20 cellular contexts compared by ENCODE assay signal in the genomic region with DNA sequence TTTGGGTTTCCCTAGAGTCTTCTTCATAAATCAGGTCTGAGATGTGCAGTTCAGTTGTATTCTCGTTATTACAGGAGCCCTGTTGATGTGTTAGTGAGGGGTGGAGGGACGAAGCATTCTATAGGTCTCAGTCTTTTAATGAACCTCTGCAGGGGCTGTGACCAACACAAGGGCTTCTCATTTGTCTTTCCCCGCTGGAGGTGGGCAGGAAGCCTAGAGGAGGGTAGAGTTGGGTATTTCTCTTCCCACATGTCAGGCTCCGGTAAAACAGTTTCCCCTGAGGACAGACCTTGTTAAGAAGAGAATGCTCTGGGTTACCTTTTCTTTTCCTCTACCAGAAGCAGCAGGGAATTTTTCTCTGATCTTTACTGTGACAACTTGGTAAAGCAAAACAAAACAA. TPM values are rescaled to one million over a fixed set of nuclear protein-coding genes. Genes with fewer than 3 reads are reported as not detected.
DNase-seq lines count a peak whose midpoint lies in the region; ATAC-seq and TF ChIP-seq lines count a peak whose summit lies in the region.
"Had no signal": no experiment of that assay in that cellular context is flagged by ENCODE, and none has a peak within 500 bp of the region (broad histone marks: within the 10 kb centered on the region; RNA-seq: fewer than 3 reads in every experiment).

No MANE protein-coding gene starts in this region.

- no peaks in the 10 kb centered on the region for H3K27me3 ChIP-seq in GM23338 (ENCODE audit: insufficient read depth)
- no peaks in the 10 kb centered on the region for H3K27me3 ChIP-seq in SJSA1 (replicated peaks)
- H3K27me3 ChIP-seq in iPS-20b (ENCODE audit: insufficient read depth, low read length): no peaks in the 10 kb centered on the region
- H3K27me3 ChIP-seq in neural progenitor cell: no peaks in the 10 kb centered on the region
- H3K27me3 ChIP-seq in sigmoid colon: no peaks in the 10 kb centered on the region

- peaks cover 5% of the 10 kb centered on the region for H3K27me3 Mint-ChIP-seq in GM23338 (ENCODE audit: insufficient read depth, low read depth, poor library complexity)
- H3K27me3 Mint-ChIP-seq in neural progenitor cell (ENCODE audit: insufficient read depth, low read depth): no peaks in the 10 kb centered on the region
- H3K27me3 Mint-ChIP-seq: IgD-negative memory B cell had no signal

- H3K4me1 ChIP-seq in GM23338 (ENCODE audit: insufficient read depth) (peaks cover 5% of the 10 kb centered on the region; the same call in 1 of the 2 replicates), SJSA1 (replicated peaks) (peaks cover 47% of the 10 kb centered on the region), iPS-20b (ENCODE audit: insufficient read depth, low read length) (peaks cover 9% of the 10 kb centered on the region; the same call in 1 of the 2 replicates), neural progenitor cell (peaks cover 31% of the 10 kb centered on the region), sigmoid colon (no peaks in the 10 kb centered on the region)

- H3K27ac ChIP-seq in GM23338 (ENCODE audit: low read depth) (peak overlapping the region; percentile 46; the same call in 1 of the 2 replicates), SJSA1 (peak overlapping the region; percentile 64), iPS-20b (ENCODE audit: low read length) (no peak overlapping the region), neural progenitor cell (peak overlapping the region; percentile 90), sigmoid colon (no peak overlapping the region)
- H3K27ac ChIP-seq: C4-2B, HL-60 had no signal

- H2AFZ ChIP-seq in GM23338 (no peak overlapping the region), neural progenitor cell (replicated peaks) (peak overlapping the region; percentile 76)

- DNase-seq in GM23338 (ENCODE audit: low spot score): peak; percentile 27
- peak in 1 of 2 experiments; percentile 45 for DNase-seq in SJSA1 (ENCODE audit: low read depth in 1 of 2, low spot score in 2 of 2)
- peak; percentile 34 for DNase-seq in neural progenitor cell (ENCODE audit: low spot score)
- DNase-seq in cerebellar cortex (ENCODE audit: low spot score): no peak
- DNase-seq in sigmoid colon: no peak
- DNase-seq in stimulated activated naive CD8-positive, alpha-beta T cell treated with anti-CD3 and anti-CD28 coated beads, Interleukin-15, Interleukin-2, amounts not matched to agents 100 U/mL and 50 U/mL, for 24 hours: no peak
- DNase-seq in GDM1 (lab: John Stamatoyannopoulos, UW): no peak
- DNase-seq: GF-D8, NCI-H1105, NCI-H146, NCI-H2029, NCI-H226, NCI-H526, OCI-M1, Right ventricle myocardium superior had no signal

- no peak for TF ChIP-seq CTCF in GM23338 (conservative IDR thresholded peaks at IDR 0.05; ENCODE audit: low read depth in 2 of 2)
- TF ChIP-seq CTCF in neural progenitor cell (IDR thresholded peaks at IDR 0.05): no peak
- TF ChIP-seq CTCF in sigmoid colon (IDR thresholded peaks at IDR 0.05): no peak

- intact Hi-C loops in sigmoid colon (cut with DNase I): no loop called here

- H3K36me3 Mint-ChIP-seq in GM23338 (ENCODE audit: low read depth) (peaks cover 4% of the 10 kb centered on the region; the same call in 2 of the 3 replicates), neural progenitor cell (no peaks in the 10 kb centered on the region)

- H3K4me1 Mint-ChIP-seq in GM23338 (peaks cover 17% of the 10 kb centered on the region; the same call in 2 of the 3 replicates), neural progenitor cell (peaks cover 19% of the 10 kb centered on the region)
- H3K4me1 Mint-ChIP-seq: IgD-negative memory B cell had no signal

- H3K36me3 ChIP-seq in GM23338 (ENCODE audit: insufficient read depth): no peaks in the 10 kb centered on the region
- no peaks in the 10 kb centered on the region for H3K36me3 ChIP-seq in SJSA1
- H3K36me3 ChIP-seq in iPS-20b (ENCODE audit: insufficient read depth, low read depth, low read length): no peaks in the 10 kb centered on the region
- H3K36me3 ChIP-seq in neural progenitor cell: no peaks in the 10 kb centered on the region
- H3K36me3 ChIP-seq in sigmoid colon: peaks cover 0 to 6% (median 0%) of the 10 kb centered on the region in 4 donors

- 93 to 97% methylated on average over 4 of the region's 4 CpGs for WGBS in sigmoid colon, 2 donors

- no peaks in the 10 kb centered on the region for H3K9me2 ChIP-seq in GM23338 (ENCODE audit: insufficient read depth)

- peak overlapping the region; percentile 24; the same call in 1 of the 2 replicates for H3K9ac ChIP-seq in iPS-20b (ENCODE audit: low read depth, low read length)
- no peak overlapping the region for H3K9ac ChIP-seq in neural progenitor cell

- H3K4me2 ChIP-seq in GM23338 (no peak overlapping the region), neural progenitor cell (peak overlapping the region; percentile 61)

- H3K4me3 ChIP-seq in GM23338 (no peak overlapping the region), SJSA1 (no peak overlapping the region), iPS-20b (ENCODE audit: low read length) (no peak overlapping the region), neural progenitor cell (no peak overlapping the region), sigmoid colon (no peak overlapping the region)

- no peak for TF ChIP-seq EP300 in sigmoid colon (IDR thresholded peaks at IDR 0.05)

- H3K9me3 ChIP-seq in SJSA1 (replicated peaks) (no peaks in the 10 kb centered on the region), iPS-20b (ENCODE audit: insufficient read depth, low read depth, low read length) (peaks cover 8% of the 10 kb centered on the region), neural progenitor cell (ENCODE audit: low read depth) (no peaks in the 10 kb centered on the region), sigmoid colon (peaks cover 0 to 1% (median 0%) of the 10 kb centered on the region in 4 donors)

- peak; percentile 88 for ATAC-seq in GM23338
- ATAC-seq in stimulated activated naive CD8-positive, alpha-beta T cell treated with anti-CD3 and anti-CD28 coated beads, Interleukin-15, Interleukin-2, amounts not matched to agents 100 U/mL and 50 U/mL, for 24 hours: no peak

- peaks cover 9% of the 10 kb centered on the region for H3K9me3 Mint-ChIP-seq in GM23338
- H3K9me3 Mint-ChIP-seq in neural progenitor cell: peaks cover 4% of the 10 kb centered on the region

- H3K4me3 Mint-ChIP-seq in GM23338: no peak overlapping the region
- no peak overlapping the region for H3K4me3 Mint-ChIP-seq in neural progenitor cell
- H3K4me3 Mint-ChIP-seq: IgD-negative memory B cell had no signal

- no peaks in the 10 kb centered on the region for H3K79me2 ChIP-seq in GM23338 (replicated peaks; ENCODE audit: insufficient read depth)
- H3K79me2 ChIP-seq in neural progenitor cell (ENCODE audit: low read depth): no peaks in the 10 kb centered on the region

- H3K27ac Mint-ChIP-seq in GM23338 (peak overlapping the region; percentile 41; the same call in 1 of the 2 replicates), neural progenitor cell (peak overlapping the region; percentile 7)
- H3K27ac Mint-ChIP-seq: IgD-negative memory B cell had no signal

- TF ChIP-seq POLR2A in sigmoid colon (IDR thresholded peaks at IDR 0.05): no peak

- no peaks in the 10 kb centered on the region for H3F3A ChIP-seq in GM23338 (replicated peaks; ENCODE audit: low read depth)
- peaks cover 36% of the 10 kb centered on the region for H3F3A ChIP-seq in neural progenitor cell (ENCODE audit: low read depth)

- H4K20me1 ChIP-seq in GM23338 (replicated peaks; ENCODE audit: insufficient read depth): no peaks in the 10 kb centered on the region
- no peaks in the 10 kb centered on the region for H4K20me1 ChIP-seq in neural progenitor cell (ENCODE audit: low read depth)

TF ChIP-seq in GM23338, 12 proteins besides CTCF, POLR2A, EP300 and RAD21:
- TF ChIP-seq ZNF331 (CRISPR knock-in tag; IDR thresholded peaks at IDR 0.05; ENCODE audit: low read depth) (no peak), CREB1 (CRISPR knock-in tag; IDR thresholded peaks at IDR 0.05; ENCODE audit: low read depth) (no peak)

RNA-seq across cellular contexts. Expression of gene PROC, which starts 31.2 kb away (rescaled TPM):
- 1.2 and 1.7 TPM in 2 replicates for total RNA-seq in GM23338 (2014; rRNA removed; shearing (Covaris generic))
- polyA plus RNA-seq in GM23338 (2016; fragmentation: Nextera tagmentation; extraction: Ambion mirVana) (2.4 and 2.7 TPM in 2 replicates), sigmoid colon (1 to 10 TPM; 1.4 to 7.8 (median 1.8) TPM)
- total RNA-seq in SJSA1 (2014; rRNA removed; shearing (Covaris generic)): 0.63 TPM in 1 of 2 replicates, not detected in the other
- total RNA-seq in neural progenitor cell (ENCODE audit: low replicate concordance) (0.25 TPM in 1 of 2 replicates, not detected in the other), sigmoid colon (not detected)
- total RNA-seq: Daoy, Right ventricle myocardium superior had no signal
- polyA plus RNA-seq: IgD-negative memory B cell had no signal

Comparison
In these comparisons a context has a peak if more than half of its experiments do, and no peak if none do; other contexts are left out.
1. DNase-seq: peak in GM23338 (single experiment) and neural progenitor cell (single experiment); none in cerebellar cortex (single experiment), sigmoid colon (single experiment), stimulated activated naive CD8-positive, alpha-beta T cell treated with anti-CD3 and anti-CD28 coated beads, Interleukin-15, Interleukin-2, amounts not matched to agents 100 U/mL and 50 U/mL, for 24 hours (single experiment) and GDM1 (single experiment).
2. H3K27ac ChIP-seq: peak in GM23338 (single experiment), SJSA1 (single experiment) and neural progenitor cell (single experiment); none in iPS-20b (single experiment) and sigmoid colon (0 of 4).